In genomic region chrX:1307626-1308340, GRCh38 we compare ENCODE assay signal across 19 cellular contexts. TPM values are rescaled to one million over a fixed set of nuclear protein-coding genes. Genes with fewer than 3 reads are reported as not detected.
"Had no signal": no experiment of that assay in that cellular context is flagged by ENCODE, and none has a peak within 500 bp of the region (broad histone marks: within the 10 kb centered on the region; RNA-seq: fewer than 3 reads in every experiment).

No MANE protein-coding gene starts in this region.

- H3K9me3 ChIP-seq: prostate gland, thyroid gland had no signal

- H3K27me3 ChIP-seq: cardiac muscle cell, esophagus muscularis mucosa, hepatocyte, thyroid gland had no signal

- H3K27ac Mint-ChIP-seq: activated CD4-positive, alpha-beta T cell treated with anti-CD3 and anti-CD28 coated beads, Interleukin-2, amount 10 ng/mL, durations not matched to agents 24 days and 14 days; stimulated activated memory B cell treated with anti-CD40 and anti-IgM and Interleukin-4, amounts not matched to agents 10 μg/mL and 1 μg/mL and 100 μg/mL, for 72 hours had no signal

- FAIRE-seq: endometrium, urothelium cell line had no signal

- H3K4me3 Mint-ChIP-seq: activated CD4-positive, alpha-beta T cell treated with anti-CD3 and anti-CD28 coated beads, Interleukin-2, amount 10 ng/mL, durations not matched to agents 24 days and 14 days; natural killer cell treated with Interleukin-12 subunit alpha and Interleukin-12 subunit beta and Interleukin-15 and Interleukin-18, amount 100 ng/mL, for 72 hours; stimulated activated memory B cell treated with anti-CD40 and anti-IgM and Interleukin-4, amounts not matched to agents 10 μg/mL and 1 μg/mL and 100 μg/mL, for 72 hours had no signal

- H3K9me3 Mint-ChIP-seq: activated CD4-positive, alpha-beta T cell treated with anti-CD3 and anti-CD28 coated beads, Interleukin-2, amount 10 ng/mL, durations not matched to agents 24 days and 14 days had no signal

- H3K36me3 Mint-ChIP-seq: natural killer cell treated with Interleukin-12 subunit alpha and Interleukin-12 subunit beta and Interleukin-15 and Interleukin-18, amount 100 ng/mL, for 72 hours had no signal

- H3K27me3 Mint-ChIP-seq: activated CD4-positive, alpha-beta T cell treated with anti-CD3 and anti-CD28 coated beads, Interleukin-2, amount 10 ng/mL, durations not matched to agents 24 days and 14 days; natural killer cell treated with Interleukin-12 subunit alpha and Interleukin-12 subunit beta and Interleukin-15 and Interleukin-18, amount 100 ng/mL, for 72 hours had no signal

- H3K4me1 Mint-ChIP-seq: activated CD4-positive, alpha-beta T cell treated with anti-CD3 and anti-CD28 coated beads, Interleukin-2, amount 10 ng/mL, durations not matched to agents 24 days and 14 days; stimulated activated memory B cell treated with anti-CD40 and anti-IgM and Interleukin-4, amounts not matched to agents 10 μg/mL and 1 μg/mL and 100 μg/mL, for 72 hours had no signal

- DNase-seq: activated CD4-positive, alpha-beta T cell treated with anti-CD3 and anti-CD28 coated beads, Interleukin-2, amount 10 ng/mL, durations not matched to agents 24 days and 14 days; activated naive CD4-positive, alpha-beta T cell treated with anti-CD3 and anti-CD28 coated beads, Interleukin-2, amount 50 U/mL, for 16 hours; activated T-cell treated with anti-CD3 and anti-CD28 coated beads for 4 hours; islet precursor cell; mesendoderm; occipital lobe; T-helper 1 cell; thyroid gland had no signal

- H3K36me3 ChIP-seq: cardiac muscle cell, esophagus muscularis mucosa, prostate gland, thyroid gland had no signal

- ATAC-seq: left lobe of liver; right cardiac atrium; stimulated activated memory B cell treated with anti-CD40 and anti-IgM and Interleukin-4, amounts not matched to agents 10 μg/mL and 1 μg/mL and 100 μg/mL, for 72 hours had no signal

- H3K79me2 ChIP-seq: hepatocyte had no signal

- H3K4me2 ChIP-seq: hepatocyte, smooth muscle cell had no signal

- H3K4me1 ChIP-seq: esophagus muscularis mucosa, prostate gland, thyroid gland had no signal

- H2AFZ ChIP-seq: hepatocyte had no signal

- H3K4me3 ChIP-seq: cardiac muscle cell, esophagus muscularis mucosa, hepatocyte, prostate gland, smooth muscle cell, thyroid gland had no signal

- H3K27ac ChIP-seq: cardiac muscle cell, esophagus muscularis mucosa, hepatocyte, prostate gland, thyroid gland had no signal

RNA-seq across cellular contexts. Expression of gene IL3RA, which starts 28.8 kb away (rescaled TPM):
- total RNA-seq: cardiac muscle cell, smooth muscle cell had no signal
